8 cellular contexts compared by ENCODE assay signal in the genomic region with DNA sequence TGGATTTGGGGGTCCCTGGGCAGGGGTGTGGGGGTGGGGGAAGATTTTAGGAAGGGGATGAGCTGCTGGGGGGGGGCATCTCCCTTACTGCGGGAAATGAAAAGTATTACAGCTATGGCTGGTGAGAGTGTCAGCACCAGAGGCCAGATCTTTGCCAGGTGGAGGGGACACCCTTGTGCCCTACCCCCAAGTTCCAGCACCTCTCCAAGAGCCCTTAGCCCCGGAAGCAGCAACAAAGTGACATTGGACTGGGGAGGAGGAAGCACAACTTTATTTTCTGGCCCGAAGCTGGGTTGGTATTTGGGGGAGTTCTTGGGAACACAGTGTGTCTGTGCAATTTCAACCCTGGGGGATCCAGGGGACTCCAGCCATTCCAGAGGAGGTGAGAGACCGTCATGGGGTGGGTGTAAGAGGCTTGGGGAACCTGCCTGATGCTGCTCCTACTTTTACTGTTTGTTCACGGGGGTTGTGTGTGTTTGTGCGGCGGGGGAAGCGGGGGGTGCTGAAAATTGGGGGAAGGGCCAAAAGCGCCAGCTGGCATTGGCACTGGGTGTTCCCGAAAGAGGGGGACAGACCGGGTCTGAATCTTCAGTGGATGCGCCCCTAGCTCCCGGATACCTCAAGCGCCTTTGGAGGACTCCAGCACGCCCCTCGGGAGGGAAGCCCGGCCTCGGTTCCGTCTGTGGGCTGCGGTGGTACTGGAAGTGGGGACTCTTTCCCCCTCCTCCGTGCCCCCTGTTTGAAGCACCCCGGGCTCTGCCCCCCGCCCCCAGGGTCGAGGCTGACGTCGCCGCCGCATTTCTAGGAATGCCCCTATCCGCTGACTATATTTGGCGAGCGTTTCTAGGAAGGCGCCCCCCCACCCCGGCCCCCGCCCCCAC.
DNase-seq lines count a peak whose midpoint lies in the region; ATAC-seq and TF ChIP-seq lines count a peak whose summit lies in the region.

No MANE protein-coding gene starts in this region.

- peaks cover 23% of the 10 kb centered on the region for H3K4me1 ChIP-seq in OCI-LY1 (ENCODE audit: insufficient read depth, low read length, severe bottlenecking)
- peaks cover 8% of the 10 kb centered on the region for H3K4me1 ChIP-seq in lower lobe of right lung
- no peaks in the 10 kb centered on the region for H3K4me1 ChIP-seq in upper lobe of right lung

- CTCF ChIA-PET in activated CD8-positive, alpha-beta memory T cell treated with anti-CD3 and anti-CD28 coated beads, Interleukin-2, amount 10 ng/mL, durations not matched to agents 7 days and 5 days (lab: Charles Lee): interaction anchor here (0.9 kb wide), 1 partner anchor 16 kb away, joined by 3 read pairs; no protein-coding TSS in a partner anchor

- intact Hi-C loops in lower lobe of right lung (cut with DNase I): loop anchor here (10.0 kb wide), 1 partner anchor 223 kb away; no protein-coding TSS in a partner anchor
- intact Hi-C loops in upper lobe of right lung (cut with DNase I): no loop called here

- peak overlapping the region; percentile 57 for H3K4me3 Mint-ChIP-seq in activated CD8-positive, alpha-beta memory T cell treated with anti-CD3 and anti-CD28 coated beads, Interleukin-2, amount 10 ng/mL, durations not matched to agents 7 days and 5 days
- H3K4me3 Mint-ChIP-seq in central memory CD8-positive, alpha-beta T cell: peak overlapping the region; percentile 80

- TF ChIP-seq CTCF in OCI-LY1 (IDR thresholded peaks at IDR 0.05; ENCODE audit: low read length) (no peak), lower lobe of right lung (IDR thresholded peaks at IDR 0.05) (no peak), upper lobe of right lung (IDR thresholded peaks at IDR 0.05) (no peak)

- no peak overlapping the region for H3K27ac Mint-ChIP-seq in activated CD8-positive, alpha-beta memory T cell treated with anti-CD3 and anti-CD28 coated beads, Interleukin-2, amount 10 ng/mL, durations not matched to agents 7 days and 5 days
- no peak overlapping the region for H3K27ac Mint-ChIP-seq in central memory CD8-positive, alpha-beta T cell (ENCODE audit: low read depth)

- H3K4me1 Mint-ChIP-seq in activated CD8-positive, alpha-beta memory T cell treated with anti-CD3 and anti-CD28 coated beads, Interleukin-2, amount 10 ng/mL, durations not matched to agents 7 days and 5 days: peaks cover 4% of the 10 kb centered on the region
- H3K4me1 Mint-ChIP-seq in central memory CD8-positive, alpha-beta T cell: peaks cover 13% of the 10 kb centered on the region

- H3K9me2 ChIP-seq in OCI-LY1 (ENCODE audit: low read depth, low read length): no peaks in the 10 kb centered on the region

- no peaks in the 10 kb centered on the region for H3K36me3 Mint-ChIP-seq in activated CD8-positive, alpha-beta memory T cell treated with anti-CD3 and anti-CD28 coated beads, Interleukin-2, amount 10 ng/mL, durations not matched to agents 7 days and 5 days
- no peaks in the 10 kb centered on the region for H3K36me3 Mint-ChIP-seq in central memory CD8-positive, alpha-beta T cell (ENCODE audit: insufficient read depth)

- ATAC-seq in activated CD8-positive, alpha-beta memory T cell treated with anti-CD3 and anti-CD28 coated beads, Interleukin-2, amount 10 ng/mL, durations not matched to agents 7 days and 5 days: no peak
- ATAC-seq in central memory CD8-positive, alpha-beta T cell (replicated peaks; ENCODE audit: extremely low read depth, poor library complexity, severe bottlenecking): no peak
- ATAC-seq in lower lobe of right lung (peak; percentile 51 to 60), upper lobe of right lung (peak; percentile 31), HG02759 (IDR thresholded peaks at IDR 0.05; ENCODE audit: unreplicated experiment) (no peak)

- peak; percentile 50 for DNase-seq in activated CD8-positive, alpha-beta memory T cell treated with anti-CD3 and anti-CD28 coated beads, Interleukin-2, amount 10 ng/mL, durations not matched to agents 7 days and 5 days
- DNase-seq in activated CD8-positive, alpha-beta memory T cell treated with anti-CD3 and anti-CD28 coated beads for 24 hours: no peak
- DNase-seq in central memory CD8-positive, alpha-beta T cell (ENCODE audit: low spot score in 2 of 2): no peak
- DNase-seq in lower lobe of right lung: no peak
- peak; percentile 69 for DNase-seq in upper lobe of right lung
- DNase-seq in NOMO-1 treated with DMSO at 0.1 percent for 48 hours (lab: John Stamatoyannopoulos, UW; ENCODE audit: unreplicated experiment): no peak

- H3K9ac ChIP-seq in OCI-LY1 (ENCODE audit: low read length): no peak overlapping the region

- no peaks in the 10 kb centered on the region for H3K27me3 ChIP-seq in OCI-LY1 (ENCODE audit: insufficient read depth, low read length)
- peaks cover 13% of the 10 kb centered on the region for H3K27me3 ChIP-seq in lower lobe of right lung (ENCODE audit: low read depth)
- peaks cover 7% of the 10 kb centered on the region for H3K27me3 ChIP-seq in upper lobe of right lung

- H3K27me3 Mint-ChIP-seq in activated CD8-positive, alpha-beta memory T cell treated with anti-CD3 and anti-CD28 coated beads, Interleukin-2, amount 10 ng/mL, durations not matched to agents 7 days and 5 days: peaks cover 46% of the 10 kb centered on the region
- H3K27me3 Mint-ChIP-seq in central memory CD8-positive, alpha-beta T cell: peaks cover 48% of the 10 kb centered on the region

- H3K4me3 ChIP-seq in OCI-LY1 (ENCODE audit: low read depth, low read length, poor library complexity, severe bottlenecking) (peak overlapping the region; percentile 35), lower lobe of right lung (peak overlapping the region; percentile 74), upper lobe of right lung (peak overlapping the region; percentile 72)

- H3K36me3 ChIP-seq in OCI-LY1 (ENCODE audit: insufficient read depth, low read length): no peaks in the 10 kb centered on the region
- no peaks in the 10 kb centered on the region for H3K36me3 ChIP-seq in lower lobe of right lung
- no peaks in the 10 kb centered on the region for H3K36me3 ChIP-seq in upper lobe of right lung

- no peaks in the 10 kb centered on the region for H3F3A ChIP-seq in OCI-LY1 (ENCODE audit: insufficient read depth, low read length)

- H3K4me2 ChIP-seq in OCI-LY1 (ENCODE audit: low read length): peak overlapping the region; percentile 57

- H2AFZ ChIP-seq in OCI-LY1 (ENCODE audit: low read length): no peak overlapping the region

- no peak overlapping the region for H3K27ac ChIP-seq in OCI-LY1 (ENCODE audit: low read depth, low read length, poor library complexity, severe bottlenecking)
- H3K27ac ChIP-seq in lower lobe of right lung: peak overlapping the region; percentile 49
- peak overlapping the region; percentile 47 for H3K27ac ChIP-seq in upper lobe of right lung

- H3K79me2 ChIP-seq in OCI-LY1 (ENCODE audit: insufficient read depth, low read length): no peaks in the 10 kb centered on the region

- no peaks in the 10 kb centered on the region for H3K9me3 Mint-ChIP-seq in activated CD8-positive, alpha-beta memory T cell treated with anti-CD3 and anti-CD28 coated beads, Interleukin-2, amount 10 ng/mL, durations not matched to agents 7 days and 5 days (ENCODE audit: low read depth)
- H3K9me3 Mint-ChIP-seq in central memory CD8-positive, alpha-beta T cell: no peaks in the 10 kb centered on the region

- H4K20me1 ChIP-seq in OCI-LY1 (ENCODE audit: insufficient read depth, low read length): no peaks in the 10 kb centered on the region

- no peaks in the 10 kb centered on the region for H3K9me3 ChIP-seq in OCI-LY1 (ENCODE audit: low read length)
- no peaks in the 10 kb centered on the region for H3K9me3 ChIP-seq in lower lobe of right lung
- no peaks in the 10 kb centered on the region for H3K9me3 ChIP-seq in upper lobe of right lung

Comparison
In these comparisons a context has a peak if more than half of its experiments do, and no peak if none do; other contexts are left out.
1. DNase-seq: peak in activated CD8-positive, alpha-beta memory T cell treated with anti-CD3 and anti-CD28 coated beads, Interleukin-2, amount 10 ng/mL, durations not matched to agents 7 days and 5 days (single experiment) and upper lobe of right lung (single experiment); none in activated CD8-positive, alpha-beta memory T cell treated with anti-CD3 and anti-CD28 coated beads for 24 hours (single experiment), central memory CD8-positive, alpha-beta T cell (0 of 2), lower lobe of right lung (single experiment) and NOMO-1 treated with DMSO at 0.1 percent for 48 hours (single experiment).
2. ATAC-seq: peak in lower lobe of right lung (2 of 2) and upper lobe of right lung (single experiment); none in activated CD8-positive, alpha-beta memory T cell treated with anti-CD3 and anti-CD28 coated beads, Interleukin-2, amount 10 ng/mL, durations not matched to agents 7 days and 5 days (single experiment), central memory CD8-positive, alpha-beta T cell (single experiment) and HG02759 (single experiment).
3. Peak in every context shown above with its lines, with median percentiles within 50 percentile points of each other: H3K4me3 ChIP-seq.